ENCODE assay signal across 22 cellular contexts in genomic region chr7:137578541-137578940, GRCh38.
DNase-seq lines count a peak whose midpoint lies in the region; ATAC-seq and TF ChIP-seq lines count a peak whose summit lies in the region.
"Had no signal": no experiment of that assay in that cellular context is flagged by ENCODE, and none has a peak within 500 bp of the region (broad histone marks: within the 10 kb centered on the region; RNA-seq: fewer than 3 reads in every experiment).

No MANE protein-coding gene starts in this region.

- no peak for ATAC-seq in GM23338
- no peak for ATAC-seq in activated naive CD8-positive, alpha-beta T cell treated with anti-CD3 and anti-CD28 coated beads, Interleukin-2, amount 50 U/mL, for 24 hours

- H3K4me1 ChIP-seq in GM23338 (ENCODE audit: insufficient read depth) = peaks cover 19% of the 10 kb centered on the region
- H3K4me1 ChIP-seq: Caco-2 had no signal

- H3K4me3 ChIP-seq in GM23338 = no peak overlapping the region

- H3K27ac ChIP-seq in GM23338 (ENCODE audit: low read depth) = no peak overlapping the region
- H3K27ac ChIP-seq: RWPE1 had no signal

- H2AFZ ChIP-seq in GM23338 = no peak overlapping the region

- no peaks in the 10 kb centered on the region for H3K79me2 ChIP-seq in GM23338 (replicated peaks; ENCODE audit: insufficient read depth)

- H3K4me1 Mint-ChIP-seq in GM23338 (peaks cover 19% of the 10 kb centered on the region), neural crest cell (peaks cover 49% of the 10 kb centered on the region), CD14-positive monocyte (no peaks in the 10 kb centered on the region)
- H3K4me1 Mint-ChIP-seq in activated naive CD8-positive, alpha-beta T cell treated with anti-CD3 and anti-CD28 coated beads, Interleukin-2, amount 50 U/mL, for 24 hours = no peaks in the 10 kb centered on the region
- H3K4me1 Mint-ChIP-seq: B cell; CD4-positive, CD25-positive, alpha-beta regulatory T cell had no signal

- no peak overlapping the region for H3K4me3 Mint-ChIP-seq in GM23338
- H3K4me3 Mint-ChIP-seq in neural crest cell = peak overlapping the region; percentile 1
- H3K4me3 Mint-ChIP-seq in activated naive CD8-positive, alpha-beta T cell treated with anti-CD3 and anti-CD28 coated beads, Interleukin-2, amount 50 U/mL, for 24 hours = no peak overlapping the region
- no peak overlapping the region for H3K4me3 Mint-ChIP-seq in CD14-positive monocyte
- H3K4me3 Mint-ChIP-seq: B cell; CD4-positive, CD25-positive, alpha-beta regulatory T cell had no signal

- TF ChIP-seq CTCF in GM23338 (conservative IDR thresholded peaks at IDR 0.05; ENCODE audit: low read depth in 2 of 2) = no peak
- TF ChIP-seq CTCF in neural crest cell (conservative IDR thresholded peaks at IDR 0.05) = no peak
- no peak for TF ChIP-seq CTCF in CD14-positive monocyte (IDR thresholded peaks at IDR 0.05)
- no peak for TF ChIP-seq CTCF in GM13976 (IDR thresholded peaks at IDR 0.05; ENCODE audit: borderline replicate concordance, control extremely low read depth, extremely low read depth, insufficient read depth, missing control alignments)

- no peaks in the 10 kb centered on the region for H3F3A ChIP-seq in GM23338 (replicated peaks; ENCODE audit: low read depth)

- in situ Hi-C loops in GM13976 (cut with MboI; ENCODE audit: low sequenced_read_pairs, unreplicated experiment) = no loop called here

- H3K36me3 ChIP-seq in GM23338 (ENCODE audit: insufficient read depth) = no peaks in the 10 kb centered on the region

- no peaks in the 10 kb centered on the region for H4K20me1 ChIP-seq in GM23338 (replicated peaks; ENCODE audit: insufficient read depth)

- intact Hi-C loops in CD14-positive monocyte (cut with micrococcal nuclease) = no loop called here

- peak overlapping the region; percentile 37; the same call in 1 of the 2 replicates for H3K4me2 ChIP-seq in GM23338

- DNase-seq in GM23338 (ENCODE audit: low spot score) (peak; percentile 16), NCI-H526 (lab: John Stamatoyannopoulos, UW) (peak; percentile 62 to 67), dermis blood vessel endothelial cell (peak; percentile 20), neural crest cell (ENCODE audit: low read depth, low spot score) (no peak), CD14-positive monocyte (ENCODE audit: low spot score) (no peak), GM13976 (ENCODE audit: low spot score) (no peak)
- DNase-seq in activated naive CD8-positive, alpha-beta T cell treated with anti-CD3 and anti-CD28 coated beads, Interleukin-2, amount 50 U/mL, for 24 hours = no peak
- DNase-seq: Caco-2; CD4-positive, CD25-positive, alpha-beta regulatory T cell; DMS153; GDM1; HCEC 1CT; KBM-7; MV-4-11; NCI-H1436; NCI-H2029; NCI-H2171 treated with DMSO at 0.1 percent for 48 hours; NCI-H510A; NCI-H82; SIG-M5 had no signal

- no peaks in the 10 kb centered on the region for H3K9me2 ChIP-seq in GM23338 (ENCODE audit: insufficient read depth)

- H3K27ac Mint-ChIP-seq in GM23338 (no peak overlapping the region), neural crest cell (ENCODE audit: unreplicated experiment) (no peak overlapping the region), CD14-positive monocyte (peak overlapping the region in 1 of 7 donors; percentile 60)
- H3K27ac Mint-ChIP-seq in activated naive CD8-positive, alpha-beta T cell treated with anti-CD3 and anti-CD28 coated beads, Interleukin-2, amount 50 U/mL, for 24 hours = no peak overlapping the region
- H3K27ac Mint-ChIP-seq: B cell; CD4-positive, CD25-positive, alpha-beta regulatory T cell had no signal

- H3K9me3 Mint-ChIP-seq in GM23338 (no peaks in the 10 kb centered on the region), neural crest cell (peaks cover 3% of the 10 kb centered on the region), CD14-positive monocyte (peaks cover 0 to 2% (median 0%) of the 10 kb centered on the region in 7 donors)
- no peaks in the 10 kb centered on the region for H3K9me3 Mint-ChIP-seq in activated naive CD8-positive, alpha-beta T cell treated with anti-CD3 and anti-CD28 coated beads, Interleukin-2, amount 50 U/mL, for 24 hours
- H3K9me3 Mint-ChIP-seq: CD4-positive, CD25-positive, alpha-beta regulatory T cell had no signal

- H3K27me3 ChIP-seq in GM23338 (ENCODE audit: insufficient read depth) = no peaks in the 10 kb centered on the region

- no peaks in the 10 kb centered on the region for H3K36me3 Mint-ChIP-seq in GM23338 (ENCODE audit: low read depth)
- H3K36me3 Mint-ChIP-seq in neural crest cell (ENCODE audit: low read depth) = peaks cover 6% of the 10 kb centered on the region
- no peaks in the 10 kb centered on the region for H3K36me3 Mint-ChIP-seq in activated naive CD8-positive, alpha-beta T cell treated with anti-CD3 and anti-CD28 coated beads, Interleukin-2, amount 50 U/mL, for 24 hours (ENCODE audit: low read depth)
- no peaks in the 10 kb centered on the region for H3K36me3 Mint-ChIP-seq in CD14-positive monocyte
- H3K36me3 Mint-ChIP-seq: CD4-positive, CD25-positive, alpha-beta regulatory T cell had no signal

- no peaks in the 10 kb centered on the region for H3K27me3 Mint-ChIP-seq in GM23338 (ENCODE audit: insufficient read depth, low read depth, poor library complexity)
- H3K27me3 Mint-ChIP-seq in neural crest cell (ENCODE audit: low read depth) = no peaks in the 10 kb centered on the region
- peaks cover 4% of the 10 kb centered on the region for H3K27me3 Mint-ChIP-seq in activated naive CD8-positive, alpha-beta T cell treated with anti-CD3 and anti-CD28 coated beads, Interleukin-2, amount 50 U/mL, for 24 hours
- peaks cover 0 to 3% (median 0%) of the 10 kb centered on the region in 3 donors for H3K27me3 Mint-ChIP-seq in CD14-positive monocyte (ENCODE audit: low read depth in 3 of 3)
- H3K27me3 Mint-ChIP-seq: B cell had no signal

TF ChIP-seq in GM23338, 12 proteins besides CTCF, POLR2A, EP300 and RAD21 (continues in another document):
- TF ChIP-seq, protein P1, sequence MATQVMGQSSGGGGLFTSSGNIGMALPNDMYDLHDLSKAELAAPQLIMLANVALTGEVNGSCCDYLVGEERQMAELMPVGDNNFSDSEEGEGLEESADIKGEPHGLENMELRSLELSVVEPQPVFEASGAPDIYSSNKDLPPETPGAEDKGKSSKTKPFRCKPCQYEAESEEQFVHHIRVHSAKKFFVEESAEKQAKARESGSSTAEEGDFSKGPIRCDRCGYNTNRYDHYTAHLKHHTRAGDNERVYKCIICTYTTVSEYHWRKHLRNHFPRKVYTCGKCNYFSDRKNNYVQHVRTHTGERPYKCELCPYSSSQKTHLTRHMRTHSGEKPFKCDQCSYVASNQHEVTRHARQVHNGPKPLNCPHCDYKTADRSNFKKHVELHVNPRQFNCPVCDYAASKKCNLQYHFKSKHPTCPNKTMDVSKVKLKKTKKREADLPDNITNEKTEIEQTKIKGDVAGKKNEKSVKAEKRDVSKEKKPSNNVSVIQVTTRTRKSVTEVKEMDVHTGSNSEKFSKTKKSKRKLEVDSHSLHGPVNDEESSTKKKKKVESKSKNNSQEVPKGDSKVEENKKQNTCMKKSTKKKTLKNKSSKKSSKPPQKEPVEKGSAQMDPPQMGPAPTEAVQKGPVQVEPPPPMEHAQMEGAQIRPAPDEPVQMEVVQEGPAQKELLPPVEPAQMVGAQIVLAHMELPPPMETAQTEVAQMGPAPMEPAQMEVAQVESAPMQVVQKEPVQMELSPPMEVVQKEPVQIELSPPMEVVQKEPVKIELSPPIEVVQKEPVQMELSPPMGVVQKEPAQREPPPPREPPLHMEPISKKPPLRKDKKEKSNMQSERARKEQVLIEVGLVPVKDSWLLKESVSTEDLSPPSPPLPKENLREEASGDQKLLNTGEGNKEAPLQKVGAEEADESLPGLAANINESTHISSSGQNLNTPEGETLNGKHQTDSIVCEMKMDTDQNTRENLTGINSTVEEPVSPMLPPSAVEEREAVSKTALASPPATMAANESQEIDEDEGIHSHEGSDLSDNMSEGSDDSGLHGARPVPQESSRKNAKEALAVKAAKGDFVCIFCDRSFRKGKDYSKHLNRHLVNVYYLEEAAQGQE (IDR thresholded peaks at IDR 0.05; ENCODE audit: unreplicated experiment) = no peak
- no peak for TF ChIP-seq ZNF331 (CRISPR knock-in tag; IDR thresholded peaks at IDR 0.05; ENCODE audit: low read depth)
- no peak for TF ChIP-seq ZNF114 (CRISPR knock-in tag; IDR thresholded peaks at IDR 0.05)
- TF ChIP-seq JUNB (IDR thresholded peaks at IDR 0.05; ENCODE audit: unreplicated experiment) = no peak
- TF ChIP-seq EZH2phosphoT487 (IDR thresholded peaks at IDR 0.05; ENCODE audit: unreplicated experiment) = no peak
- no peak for TF ChIP-seq STAT1 (IDR thresholded peaks at IDR 0.05; ENCODE audit: unreplicated experiment)
- TF ChIP-seq, protein P2, sequence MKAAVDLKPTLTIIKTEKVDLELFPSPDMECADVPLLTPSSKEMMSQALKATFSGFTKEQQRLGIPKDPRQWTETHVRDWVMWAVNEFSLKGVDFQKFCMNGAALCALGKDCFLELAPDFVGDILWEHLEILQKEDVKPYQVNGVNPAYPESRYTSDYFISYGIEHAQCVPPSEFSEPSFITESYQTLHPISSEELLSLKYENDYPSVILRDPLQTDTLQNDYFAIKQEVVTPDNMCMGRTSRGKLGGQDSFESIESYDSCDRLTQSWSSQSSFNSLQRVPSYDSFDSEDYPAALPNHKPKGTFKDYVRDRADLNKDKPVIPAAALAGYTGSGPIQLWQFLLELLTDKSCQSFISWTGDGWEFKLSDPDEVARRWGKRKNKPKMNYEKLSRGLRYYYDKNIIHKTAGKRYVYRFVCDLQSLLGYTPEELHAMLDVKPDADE (IDR thresholded peaks at IDR 0.05) = no peak
- TF ChIP-seq POLR2AphosphoS5 (IDR thresholded peaks at IDR 0.05; ENCODE audit: low read depth) = no peak
- no peak for TF ChIP-seq CREB1 (CRISPR knock-in tag; IDR thresholded peaks at IDR 0.05; ENCODE audit: low read depth)

Comparison
In these comparisons a context has a peak if more than half of its experiments do, and no peak if none do; other contexts are left out.
1. DNase-seq: peak in GM23338 (single experiment), NCI-H526 (2 of 2) and dermis blood vessel endothelial cell (single experiment); none in neural crest cell (single experiment), activated naive CD8-positive, alpha-beta T cell treated with anti-CD3 and anti-CD28 coated beads, Interleukin-2, amount 50 U/mL, for 24 hours (single experiment), CD14-positive monocyte (single experiment) and GM13976 (single experiment).